In the genomic region with DNA sequence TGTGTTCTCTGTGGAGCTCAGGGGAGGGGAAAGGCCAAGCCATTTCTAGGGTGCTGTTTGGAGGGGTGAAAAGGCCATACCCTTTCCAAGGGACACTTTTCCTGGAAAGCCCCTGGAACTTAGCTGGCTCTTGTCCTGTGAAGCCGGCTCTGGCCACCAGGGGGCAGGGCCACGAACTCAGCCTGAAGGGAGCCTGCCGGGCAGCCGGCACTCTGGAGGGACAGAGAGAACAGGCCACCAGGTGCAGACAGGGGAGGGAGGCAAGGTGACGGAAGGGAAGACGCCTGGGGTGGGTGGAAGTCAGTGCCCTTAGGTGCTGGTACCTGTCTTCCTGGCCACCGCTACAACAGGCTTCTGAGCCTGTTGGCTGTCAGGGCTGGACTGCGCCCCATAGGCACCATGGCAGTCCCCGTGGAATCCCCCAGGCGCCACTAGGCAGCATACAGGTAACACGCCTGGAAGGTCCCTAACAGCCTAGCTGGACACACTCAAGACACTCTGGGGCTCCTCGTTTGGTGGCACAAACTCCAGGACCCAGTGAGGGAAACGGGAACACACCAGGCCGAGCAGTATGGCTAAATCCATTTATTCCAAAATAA, we compare ENCODE assay signal across 1 cellular context. TPM values are rescaled to one million over a fixed set of nuclear protein-coding genes. Genes with fewer than 3 reads are reported as not detected.
"Had no signal": no experiment of that assay in that cellular context is flagged by ENCODE, and none has a peak within 500 bp of the region (broad histone marks: within the 10 kb centered on the region; RNA-seq: fewer than 3 reads in every experiment).

No MANE protein-coding gene starts in this region.

RNA-seq across cellular contexts. Expression of gene GOLGA8K, which starts 14.9 kb away (rescaled TPM):
- total RNA-seq: MCF 10A had no signal
